19 cellular contexts compared by ENCODE assay signal in genomic region chr6:66605971-66606370, GRCh38.
"Had no signal": no experiment of that assay in that cellular context is flagged by ENCODE, and none has a peak within 500 bp of the region (broad histone marks: within the 10 kb centered on the region; RNA-seq: fewer than 3 reads in every experiment).

No MANE protein-coding gene starts in this region.

- ATAC-seq: gastroesophageal sphincter, left ventricle myocardium superior, mucosa of descending colon had no signal

- DNase-seq: activated CD4-positive, CD25-positive, alpha-beta regulatory T cell treated with anti-CD3 and anti-CD28 coated beads, Interleukin-2, amount 50 U/mL, for 72 hours; activated naive CD8-positive, alpha-beta T cell treated with anti-CD3 and anti-CD28 coated beads, Interleukin-2, amount 10 ng/mL, durations not matched to agents 7 days and 5 days; activated T-cell treated with anti-CD3 and anti-CD28 coated beads for 4 hours; amygdala; brain microvascular endothelial cell; central memory CD4-positive, alpha-beta T cell; colonic mucosa; erythroblast; immature natural killer cell; left ventricle myocardium superior; mucosa of descending colon; naive B cell; stimulated activated CD4-positive, alpha-beta T cell treated with anti-CD3 and anti-CD28 coated beads, Interleukin-12 subunit alpha, Interleukin-12 subunit beta, amount 100 ng/mL, for 4 hours; stimulated activated CD4-positive, alpha-beta T cell treated with anti-CD3 and anti-CD28 coated beads, Interleukin-1b, Interleukin-23, amount 100 ng/mL, for 48 hours; stimulated activated naive CD4-positive, alpha-beta T cell treated with Interleukin-2 at 50 U/mL for 16 hours; thyroid gland had no signal

- H3K4me3 ChIP-seq: colonic mucosa, gastroesophageal sphincter, mucosa of descending colon, prostate gland, right atrium auricular region, thyroid gland had no signal
